ENCODE assay signal across 8 cellular contexts in genomic region chr19:58518261-58519086, GRCh38. TPM values are rescaled to one million over a fixed set of nuclear protein-coding genes. Genes with fewer than 3 reads are reported as not detected.
A peak's percentile ranks its signal among the peaks of the same experiment; 100 is the strongest.
DNase-seq lines count a peak whose midpoint lies in the region; ATAC-seq and TF ChIP-seq lines count a peak whose summit lies in the region.

No MANE protein-coding gene starts in this region.

- H3K9me3 Mint-ChIP-seq in T-helper 1 cell treated with Interleukin-12 subunit alpha and Interleukin-12 subunit beta and Interleukin-4 antibody, amounts not matched to agents 30 μg/mL and 1 μg/mL, for 36 hours: no peaks in the 10 kb centered on the region

- WGBS in sigmoid colon, 2 donors: 3 to 10% methylated on average over 22 of the region's 22 CpGs

- peak overlapping the region; percentile 83 to 97 (median 92) for H3K4me3 ChIP-seq in fibroblast of lung (replicated peaks in 1 of 4; ENCODE audit: control extremely low read depth in 1 of 4, insufficient read depth in 1 of 4, low read depth in 3 of 4, low read length in 4 of 4)
- H3K4me3 ChIP-seq in sigmoid colon: peak overlapping the region; percentile 74 to 75 (median 75)

- no peak for TF ChIP-seq CTCF in fibroblast of lung (conservative IDR thresholded peaks at IDR 0.05 in 1 of 2, IDR thresholded peaks at IDR 0.05 in 1 of 2; ENCODE audit: low read depth in 1 of 2, low read length in 2 of 2)
- TF ChIP-seq CTCF in sigmoid colon (IDR thresholded peaks at IDR 0.05): peak in 3 of 4 experiments; percentile 55 to 57 (median 56)

- intact Hi-C loops in sigmoid colon (cut with DNase I): loop anchor here (1.0 to 2.0 kb wide), 2 partner anchors 36 to 54 kb away; partner anchors contain the start of gene CHMP2A

- H3K27me3 ChIP-seq in fibroblast of lung (ENCODE audit: control insufficient read depth, insufficient read depth, low read length) (no peaks in the 10 kb centered on the region), sigmoid colon (no peaks in the 10 kb centered on the region)

- H3K27ac Mint-ChIP-seq in T-helper 1 cell treated with Interleukin-12 subunit alpha and Interleukin-12 subunit beta and Interleukin-4 antibody, amounts not matched to agents 30 μg/mL and 1 μg/mL, for 36 hours: peak overlapping the region; percentile 97
- H3K27ac Mint-ChIP-seq in T-helper 17 cell: peak overlapping the region; percentile 96

- H3K79me2 ChIP-seq in fibroblast of lung (ENCODE audit: control insufficient read depth, insufficient read depth, low read length): peaks cover 35% of the 10 kb centered on the region

- H3K4me1 Mint-ChIP-seq in T-helper 1 cell treated with Interleukin-12 subunit alpha and Interleukin-12 subunit beta and Interleukin-4 antibody, amounts not matched to agents 30 μg/mL and 1 μg/mL, for 36 hours (ENCODE audit: low read depth): peaks cover 41% of the 10 kb centered on the region
- H3K4me1 Mint-ChIP-seq in T-helper 17 cell: peaks cover 39% of the 10 kb centered on the region

- H3K36me3 Mint-ChIP-seq in T-helper 1 cell treated with Interleukin-12 subunit alpha and Interleukin-12 subunit beta and Interleukin-4 antibody, amounts not matched to agents 30 μg/mL and 1 μg/mL, for 36 hours (ENCODE audit: low read depth): peaks cover 15% of the 10 kb centered on the region
- H3K36me3 Mint-ChIP-seq in T-helper 17 cell (ENCODE audit: low read depth): peaks cover 2% of the 10 kb centered on the region

- TF ChIP-seq EP300 in sigmoid colon (IDR thresholded peaks at IDR 0.05): no peak

- H3K4me3 Mint-ChIP-seq in T-helper 1 cell treated with Interleukin-12 subunit alpha and Interleukin-12 subunit beta and Interleukin-4 antibody, amounts not matched to agents 30 μg/mL and 1 μg/mL, for 36 hours: peak overlapping the region; percentile 100
- H3K4me3 Mint-ChIP-seq in T-helper 17 cell: peak overlapping the region; percentile 97

- TF ChIP-seq POLR2A in sigmoid colon (IDR thresholded peaks at IDR 0.05): no peak

- H3K27ac ChIP-seq in fibroblast of lung (ENCODE audit: insufficient read depth, low read length) (peak overlapping the region; percentile 94), sigmoid colon (peak overlapping the region; percentile 92 to 97 (median 96))

- ATAC-seq in T-helper 17 cell (no peak), GM18858 (IDR thresholded peaks at IDR 0.05; ENCODE audit: unreplicated experiment) (no peak)

- H3K9ac ChIP-seq in fibroblast of lung (ENCODE audit: insufficient read depth, low read length): peak overlapping the region; percentile 95

- no peak for DNase-seq in T-helper 1 cell
- no peak for DNase-seq in T-helper 17 cell
- no peak for DNase-seq in fibroblast of lung (ENCODE audit: low read depth in 2 of 2)
- DNase-seq in sigmoid colon: no peak
- no peak for DNase-seq in epidermal melanocyte (ENCODE audit: insufficient read length, low spot score)
- no peak for DNase-seq in HuH-7.5 (ENCODE audit: low spot score)

- no peak overlapping the region for H2AFZ ChIP-seq in fibroblast of lung (ENCODE audit: low read length)

- H3K9me3 ChIP-seq in T-helper 17 cell (ENCODE audit: control insufficient read depth, low read length, poor library complexity, severe bottlenecking) (no peaks in the 10 kb centered on the region), fibroblast of lung (ENCODE audit: control insufficient read depth, insufficient read depth, low read depth, low read length) (no peaks in the 10 kb centered on the region), sigmoid colon (no peaks in the 10 kb centered on the region)

- H4K20me1 ChIP-seq in fibroblast of lung (ENCODE audit: control insufficient read depth, extremely low read depth, insufficient read depth, low read length): no peaks in the 10 kb centered on the region

- H3K36me3 ChIP-seq in fibroblast of lung (ENCODE audit: control insufficient read depth, insufficient read depth, low read length) (peaks cover 9% of the 10 kb centered on the region), sigmoid colon (peaks cover 13 to 22% (median 16%) of the 10 kb centered on the region in 4 donors)

- peaks cover 9% of the 10 kb centered on the region for H3K4me1 ChIP-seq in fibroblast of lung (ENCODE audit: control insufficient read depth, extremely low read depth, insufficient read depth, low read length)
- H3K4me1 ChIP-seq in sigmoid colon: peaks cover 0 to 56% (median 51%) of the 10 kb centered on the region in 4 donors

- no peaks in the 10 kb centered on the region for H3K27me3 Mint-ChIP-seq in T-helper 1 cell treated with Interleukin-12 subunit alpha and Interleukin-12 subunit beta and Interleukin-4 antibody, amounts not matched to agents 30 μg/mL and 1 μg/mL, for 36 hours (ENCODE audit: low read depth)
- no peaks in the 10 kb centered on the region for H3K27me3 Mint-ChIP-seq in T-helper 17 cell

- H3K4me2 ChIP-seq in fibroblast of lung (ENCODE audit: extremely low read depth, insufficient read depth, low read length): peak overlapping the region; percentile 99

RNA-seq across cellular contexts. Expression of gene ZBTB45, which starts 1.1 kb away (rescaled TPM):
- 1 to 10 TPM; 7.0 to 8.2 TPM for total RNA-seq in T-helper 17 cell
- 4.9 and 5.9 TPM in 2 replicates for total RNA-seq in fibroblast of lung
- polyA plus RNA-seq in fibroblast of lung: 3.1 and 4.3 TPM in 2 replicates
- polyA plus RNA-seq in fibroblast of lung (2012): 8.8 and 12.9 TPM in 2 replicates
- 10.4 and 14.3 TPM in 2 replicates for polyA minus RNA-seq in fibroblast of lung (ENCODE audit: low replicate concordance)
- 10 to 100 TPM in 1 of 4 donors, 1 to 10 TPM in 3; 7.6 to 13.8 (median 8.4) TPM for total RNA-seq in sigmoid colon
- polyA plus RNA-seq in sigmoid colon: 10 to 100 TPM in 1 of 3 donors, 1 to 10 TPM in 2; 4.9 to 10.2 (median 6.0) TPM

RNA-seq across cellular contexts. Expression of gene SLC27A5, which starts 6.7 kb away (rescaled TPM):
- 1 to 10 TPM; 6.6 to 7.7 TPM for total RNA-seq in T-helper 17 cell
- 6.7 and 10.1 TPM in 2 replicates for total RNA-seq in fibroblast of lung
- 5.2 and 7.3 TPM in 2 replicates for polyA plus RNA-seq in fibroblast of lung
- polyA plus RNA-seq in fibroblast of lung (2012): 10.4 and 11.2 TPM in 2 replicates
- polyA minus RNA-seq in fibroblast of lung (ENCODE audit: low replicate concordance): 13.3 and 28.9 TPM in 2 replicates
- 10 to 100 TPM in 1 of 4 donors, 1 to 10 TPM in 3; 4.2 to 13.5 (median 8.7) TPM for total RNA-seq in sigmoid colon
- 10 to 100 TPM in 1 of 3 donors, 1 to 10 TPM in 2; 2.3 to 22.9 (median 6.0) TPM for polyA plus RNA-seq in sigmoid colon

RNA-seq across cellular contexts. Expression of gene TRIM28, which starts 25.4 kb away (rescaled TPM):
- total RNA-seq in T-helper 17 cell (100 to 1,000 TPM; 427 to 525 TPM), fibroblast of lung (293 and 325 TPM in 2 replicates), sigmoid colon (100 to 1,000 TPM; 157 to 236 (median 207) TPM)
- polyA plus RNA-seq in fibroblast of lung (160 and 273 TPM in 2 replicates), sigmoid colon (100 to 1,000 TPM in 2 of 3 donors, 10 to 100 TPM in 1; 84.8 to 223 (median 150) TPM)
- polyA plus RNA-seq in fibroblast of lung (2012): 297 and 535 TPM in 2 replicates
- 1,633 and 2,396 TPM in 2 replicates for polyA minus RNA-seq in fibroblast of lung (ENCODE audit: low replicate concordance)

RNA-seq across cellular contexts. Expression of gene CHMP2A, which starts 36.4 kb away (rescaled TPM):
- 10 to 100 TPM; 74.8 to 88.8 TPM for total RNA-seq in T-helper 17 cell
- 146 and 167 TPM in 2 replicates for total RNA-seq in fibroblast of lung
- polyA plus RNA-seq in fibroblast of lung: 215 and 269 TPM in 2 replicates
- polyA plus RNA-seq in fibroblast of lung (2012): 201 and 237 TPM in 2 replicates
- 126 and 150 TPM in 2 replicates for polyA minus RNA-seq in fibroblast of lung (ENCODE audit: low replicate concordance)
- total RNA-seq in sigmoid colon: 100 to 1,000 TPM; 101 to 144 (median 136) TPM
- 100 to 1,000 TPM; 196 to 372 (median 300) TPM for polyA plus RNA-seq in sigmoid colon

RNA-seq across cellular contexts. Expression of gene UBE2M, which starts 39.9 kb away (rescaled TPM):
- total RNA-seq in T-helper 17 cell (10 to 100 TPM; 36.1 to 63.5 TPM), fibroblast of lung (52.6 and 73.7 TPM in 2 replicates), sigmoid colon (10 to 100 TPM; 22.4 to 37.5 (median 30.3) TPM)
- polyA plus RNA-seq in fibroblast of lung (73.6 and 99.9 TPM in 2 replicates), sigmoid colon (10 to 100 TPM; 48.0 to 58.5 (median 57.8) TPM)
- polyA plus RNA-seq in fibroblast of lung (2012): 76.2 and 99.7 TPM in 2 replicates
- 57.9 and 128 TPM in 2 replicates for polyA minus RNA-seq in fibroblast of lung (ENCODE audit: low replicate concordance)

Comparison
In these comparisons a context has a peak if more than half of its experiments do, and no peak if none do; other contexts are left out.
1. CTCF ChIP-seq: peak in sigmoid colon (3 of 4); none in fibroblast of lung (0 of 2).